In genomic region chr5:36787365-36787764, GRCh38 we compare ENCODE assay signal across 25 cellular contexts.
"Had no signal": no experiment of that assay in that cellular context is flagged by ENCODE, and none has a peak within 500 bp of the region (broad histone marks: within the 10 kb centered on the region; RNA-seq: fewer than 3 reads in every experiment).

No MANE protein-coding gene starts in this region.

- H3K27me3 Mint-ChIP-seq: activated naive CD4-positive, alpha-beta T cell treated with anti-CD3 and anti-CD28 coated beads, Interleukin-2, amount 10 ng/mL, durations not matched to agents 7 days and 5 days; activated naive CD8-positive, alpha-beta T cell treated with anti-CD3 and anti-CD28 coated beads for 36 hours had no signal

- DNase-seq: activated CD4-positive, alpha-beta T cell treated with anti-CD3 and anti-CD28 coated beads for 36 hours; activated CD4-positive, alpha-beta T cell treated with anti-CD3 and anti-CD28 coated beads, Interleukin-2, amount 50 U/mL, for 1 hour; activated CD8-positive, alpha-beta memory T cell treated with anti-CD3 and anti-CD28 coated beads, Interleukin-2, amount 50 U/mL, for 4 hours; activated CD8-positive, alpha-beta T cell treated with anti-CD3 and anti-CD28 coated beads for 36 hours; activated gamma-delta T cell treated with Interleukin-2 at 50 U/mL for 16 hours; activated naive CD4-positive, alpha-beta T cell treated with anti-CD3 and anti-CD28 coated beads, Interleukin-2, amount 10 ng/mL, durations not matched to agents 7 days and 5 days; activated naive CD8-positive, alpha-beta T cell treated with anti-CD3 and anti-CD28 coated beads for 36 hours; activated T-cell treated with anti-CD3 and anti-CD28 coated beads, Interleukin-2, amount 50 U/mL, for 72 hours; brain microvascular endothelial cell; KG1; NCI-H1105 treated with DMSO at 0.1 percent for 48 hours; NCI-H1436 treated with DMSO at 0.1 percent for 48 hours; NCI-H187; NCI-H2081; NCI-H510A treated with DMSO at 0.1 percent for 48 hours; NCI-H69; NK-92 treated with Interleukin-12 subunit alpha and Interleukin-12 subunit beta, amount 100 ng/mL, for 24 hours; Peyer's patch; Right ventricle myocardium superior; SJCRH30; SK-N-SH; T-helper 1 cell had no signal

- H3K9ac ChIP-seq: SK-N-SH had no signal

- H3K4me1 Mint-ChIP-seq: activated CD4-positive, alpha-beta T cell treated with anti-CD3 and anti-CD28 coated beads for 36 hours; activated naive CD4-positive, alpha-beta T cell treated with anti-CD3 and anti-CD28 coated beads, Interleukin-2, amount 10 ng/mL, durations not matched to agents 7 days and 5 days; activated naive CD8-positive, alpha-beta T cell treated with anti-CD3 and anti-CD28 coated beads for 36 hours had no signal

- H3K9me3 ChIP-seq: Peyer's patch, SJCRH30, SK-N-SH had no signal

- H3K36me3 ChIP-seq: brain microvascular endothelial cell, Peyer's patch, SJCRH30 had no signal

- H3K4me2 ChIP-seq: SK-N-SH had no signal

- H3K4me3 ChIP-seq: Peyer's patch, SJCRH30 had no signal

- H3K9me3 Mint-ChIP-seq: activated CD8-positive, alpha-beta T cell treated with anti-CD3 and anti-CD28 coated beads for 36 hours; activated naive CD4-positive, alpha-beta T cell treated with anti-CD3 and anti-CD28 coated beads, Interleukin-2, amount 10 ng/mL, durations not matched to agents 7 days and 5 days; activated naive CD8-positive, alpha-beta T cell treated with anti-CD3 and anti-CD28 coated beads for 36 hours; activated T-cell treated with anti-CD3 and anti-CD28 coated beads, Interleukin-2, amount 50 U/mL, for 72 hours; activated T-helper 2 cell treated with anti-CD3 and anti-CD28 coated beads, Interferon-gamma antibody, Interleukin-2, Interleukin-4, amounts not matched to agents 10 μg/mL and 5 μg/mL and 100 μg/mL, durations not matched to agents 14 hours and 24 hours and 36 hours had no signal

- H3K4me3 Mint-ChIP-seq: activated CD4-positive, alpha-beta T cell treated with anti-CD3 and anti-CD28 coated beads for 36 hours; activated CD8-positive, alpha-beta T cell treated with anti-CD3 and anti-CD28 coated beads for 36 hours; activated naive CD4-positive, alpha-beta T cell treated with anti-CD3 and anti-CD28 coated beads, Interleukin-2, amount 10 ng/mL, durations not matched to agents 7 days and 5 days; activated naive CD8-positive, alpha-beta T cell treated with anti-CD3 and anti-CD28 coated beads for 36 hours; activated T-cell treated with anti-CD3 and anti-CD28 coated beads, Interleukin-2, amount 50 U/mL, for 72 hours had no signal

- ATAC-seq: activated CD4-positive, alpha-beta T cell treated with anti-CD3 and anti-CD28 coated beads for 36 hours; activated CD8-positive, alpha-beta T cell treated with anti-CD3 and anti-CD28 coated beads for 36 hours; activated T-cell treated with anti-CD3 and anti-CD28 coated beads, Interleukin-2, amount 50 U/mL, for 72 hours had no signal

- H3K27ac ChIP-seq: brain microvascular endothelial cell, RWPE1, SJCRH30, VCaP had no signal

- H3K27me3 ChIP-seq: brain microvascular endothelial cell, Peyer's patch, SJCRH30 had no signal

- H3K4me1 ChIP-seq: SJCRH30 had no signal

- H3K36me3 Mint-ChIP-seq: activated naive CD4-positive, alpha-beta T cell treated with anti-CD3 and anti-CD28 coated beads, Interleukin-2, amount 10 ng/mL, durations not matched to agents 7 days and 5 days; activated naive CD8-positive, alpha-beta T cell treated with anti-CD3 and anti-CD28 coated beads for 36 hours had no signal

- H3K27ac Mint-ChIP-seq: activated CD4-positive, alpha-beta T cell treated with anti-CD3 and anti-CD28 coated beads for 36 hours; activated CD8-positive, alpha-beta T cell treated with anti-CD3 and anti-CD28 coated beads for 36 hours; activated naive CD4-positive, alpha-beta T cell treated with anti-CD3 and anti-CD28 coated beads, Interleukin-2, amount 10 ng/mL, durations not matched to agents 7 days and 5 days; activated naive CD8-positive, alpha-beta T cell treated with anti-CD3 and anti-CD28 coated beads for 36 hours; activated T-cell treated with anti-CD3 and anti-CD28 coated beads, Interleukin-2, amount 50 U/mL, for 72 hours; activated T-helper 2 cell treated with anti-CD3 and anti-CD28 coated beads, Interferon-gamma antibody, Interleukin-2, Interleukin-4, amounts not matched to agents 10 μg/mL and 5 μg/mL and 100 μg/mL, durations not matched to agents 14 hours and 24 hours and 36 hours had no signal
